In the genomic region with DNA sequence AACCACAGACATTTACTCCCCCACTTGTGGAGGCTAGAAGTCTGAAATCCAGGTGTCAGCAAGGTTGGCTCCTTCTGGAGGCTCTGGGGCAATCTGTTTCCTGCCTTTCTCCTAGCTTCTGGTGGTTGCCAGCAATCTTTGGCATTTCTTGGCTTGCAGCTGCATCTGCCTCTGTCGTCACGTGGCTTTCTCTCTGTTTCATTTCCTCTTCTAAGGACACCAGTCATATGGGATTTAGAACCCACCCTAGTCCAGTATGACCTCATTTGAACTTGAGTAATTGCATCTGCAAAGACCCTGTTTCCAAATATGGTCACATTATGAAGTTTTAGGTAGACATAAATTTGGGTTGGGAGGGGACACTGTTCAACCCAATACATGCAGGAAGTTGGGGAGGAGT, we compare ENCODE assay signal across 8 cellular contexts. TPM values are rescaled to one million over a fixed set of nuclear protein-coding genes. Genes with fewer than 3 reads are reported as not detected.
A peak's percentile ranks its signal among the peaks of the same experiment; 100 is the strongest.
DNase-seq lines count a peak whose midpoint lies in the region; ATAC-seq and FAIRE-seq lines count a peak whose summit lies in the region.

No MANE protein-coding gene starts in this region.

- H4K20me1 ChIP-seq in GM23248 (ENCODE audit: insufficient read depth) = no peaks in the 10 kb centered on the region

- DNase-seq in GM23248 = peak; percentile 75
- DNase-seq in RPMI7951 (ENCODE audit: low read depth) = peak; percentile 61
- DNase-seq in foreskin melanocyte = peak; percentile 55
- no peak for DNase-seq in activated CD8-positive, alpha-beta memory T cell treated with anti-CD3 and anti-CD28 coated beads, Interleukin-2, amount 50 U/mL, for 48 hours
- DNase-seq in DMS153 treated with DMSO at 0.1 percent for 48 hours (lab: John Stamatoyannopoulos, UW; ENCODE audit: unreplicated experiment) = no peak
- DNase-seq in RCC 7860 (ENCODE audit: low spot score) = no peak

- ATAC-seq in GM19397 (IDR thresholded peaks at IDR 0.05; ENCODE audit: unreplicated experiment) = no peak

- no peak overlapping the region for H3K9ac ChIP-seq in GM23248

- H3K9me3 ChIP-seq in GM23248 (ENCODE audit: low read depth) (no peaks in the 10 kb centered on the region), thymus (ENCODE audit: control insufficient read depth) (no peaks in the 10 kb centered on the region)

- H3K27ac ChIP-seq in GM23248 (no peak overlapping the region), thymus (ENCODE audit: low read depth) (peak overlapping the region; percentile 8)

- no peaks in the 10 kb centered on the region for H3K27me3 ChIP-seq in GM23248 (replicated peaks; ENCODE audit: insufficient read depth)
- H3K27me3 ChIP-seq in thymus (ENCODE audit: control insufficient read depth, insufficient read depth) = peaks cover 11% of the 10 kb centered on the region

- H3K36me3 ChIP-seq in GM23248 (ENCODE audit: low read depth) = no peaks in the 10 kb centered on the region
- no peaks in the 10 kb centered on the region for H3K36me3 ChIP-seq in thymus (ENCODE audit: control insufficient read depth, insufficient read depth)

- no peak overlapping the region for H2AFZ ChIP-seq in GM23248

- no peak overlapping the region for H3K4me3 ChIP-seq in GM23248
- no peak overlapping the region for H3K4me3 ChIP-seq in thymus (ENCODE audit: low read length)

- no peaks in the 10 kb centered on the region for H3K9me2 ChIP-seq in GM23248 (ENCODE audit: insufficient read depth)

- peak overlapping the region; percentile 40 for H3K4me2 ChIP-seq in GM23248 (ENCODE audit: unreplicated experiment)

- in situ Hi-C loops in GM23248 (cut with MboI) = no loop called here

- H3F3A ChIP-seq in GM23248 (ENCODE audit: insufficient read depth) = peaks cover 28% of the 10 kb centered on the region

- 34 to 40% methylated on average over 2 of the region's 2 CpGs for WGBS in GM23248 (ENCODE audit: low coverage in 1 of 2, low lambda C conversion rate in 2 of 2, missing lambda C conversion rate in 2 of 2), 2 experiments
- WGBS in thymus = 2% methylated on average over 2 of the region's 2 CpGs

- FAIRE-seq in RCC 7860 (lab: Jason Lieb, UNC) = no peak

- peaks cover 27% of the 10 kb centered on the region for H3K4me1 ChIP-seq in GM23248 (ENCODE audit: insufficient read depth)
- peaks cover 13% of the 10 kb centered on the region for H3K4me1 ChIP-seq in thymus (ENCODE audit: control insufficient read depth, insufficient read depth, low read length)

- no peaks in the 10 kb centered on the region for H3K79me2 ChIP-seq in GM23248 (ENCODE audit: insufficient read depth)

RNA-seq across cellular contexts. Expression of a gene that starts 56.2 kb away (rescaled TPM):
- total RNA-seq in GM23248 (2014; rRNA removed; shearing (Covaris generic)) = 16.2 and 19.2 TPM in 2 replicates
- polyA plus RNA-seq in GM23248 (2016; fragmentation: Nextera tagmentation; extraction: Ambion mirVana) (15.4 and 17.0 TPM in 2 replicates), thymus (4.2 TPM)
- total RNA-seq in RPMI7951 (2014; rRNA removed; shearing (Covaris generic)) = 5.6 and 8.8 TPM in 2 replicates

Comparison
In these comparisons a context has a peak if more than half of its experiments do, and no peak if none do; other contexts are left out.
1. DNase-seq: peak in GM23248 (single experiment), RPMI7951 (single experiment) and foreskin melanocyte (single experiment); none in activated CD8-positive, alpha-beta memory T cell treated with anti-CD3 and anti-CD28 coated beads, Interleukin-2, amount 50 U/mL, for 48 hours (single experiment), DMS153 treated with DMSO at 0.1 percent for 48 hours (single experiment) and RCC 7860 (single experiment).